27 cellular contexts compared by ENCODE assay signal in the genomic region with DNA sequence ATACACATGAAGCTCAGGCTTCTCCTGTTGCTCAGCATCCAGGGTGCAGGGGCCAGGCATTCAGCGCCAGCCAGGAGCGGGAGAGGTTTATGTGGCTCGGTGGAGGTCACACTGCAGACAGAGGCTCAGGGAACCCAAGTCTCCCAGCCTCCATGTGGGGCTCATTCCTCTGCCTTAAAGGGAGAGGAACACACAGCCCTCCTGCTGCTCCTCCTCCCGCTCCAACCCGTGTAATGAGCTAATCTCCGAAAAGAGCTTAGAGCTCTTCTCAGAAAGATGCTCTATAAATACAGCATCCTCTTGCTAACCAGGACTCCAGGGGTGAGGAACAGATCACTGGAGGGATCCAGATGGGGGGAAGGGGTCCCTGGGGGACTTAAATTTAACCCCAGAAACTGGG. TPM values are rescaled to one million over a fixed set of nuclear protein-coding genes. Genes with fewer than 3 reads are reported as not detected.
DNase-seq lines count a peak whose midpoint lies in the region; ATAC-seq and TF ChIP-seq lines count a peak whose summit lies in the region.
"Had no signal": no experiment of that assay in that cellular context is flagged by ENCODE, and none has a peak within 500 bp of the region (broad histone marks: within the 10 kb centered on the region; RNA-seq: fewer than 3 reads in every experiment).

No MANE protein-coding gene starts in this region.

- WGBS in esophagus squamous epithelium, 2 donors, result 64% methylated on average over 4 of the region's 6 CpGs; no CpG with 5 or more reads in 1 of the 2 donors

- no peaks in the 10 kb centered on the region for H4K20me1 ChIP-seq in PC-9 (ENCODE audit: insufficient read depth)

- H3K4me1 ChIP-seq in A673 (ENCODE audit: insufficient read depth, low read length, poor library complexity, severe bottlenecking), result no peaks in the 10 kb centered on the region
- H3K4me1 ChIP-seq in esophagus squamous epithelium, result no peaks in the 10 kb centered on the region
- H3K4me1 ChIP-seq in rectal smooth muscle tissue (ENCODE audit: control insufficient read depth, insufficient read depth, low read length), result peaks cover 22% of the 10 kb centered on the region
- H3K4me1 ChIP-seq in PC-9 (replicated peaks; ENCODE audit: insufficient read depth), result no peaks in the 10 kb centered on the region
- H3K4me1 ChIP-seq: A549 had no signal

- H3K36me3 ChIP-seq in A673 (ENCODE audit: insufficient read depth, low read length, poor library complexity, severe bottlenecking), result no peaks in the 10 kb centered on the region
- H3K36me3 ChIP-seq in esophagus squamous epithelium, result no peaks in the 10 kb centered on the region
- H3K36me3 ChIP-seq in rectal smooth muscle tissue (ENCODE audit: control insufficient read depth, insufficient read depth, low read length), result no peaks in the 10 kb centered on the region
- H3K36me3 ChIP-seq in PC-9 (ENCODE audit: low read depth), result no peaks in the 10 kb centered on the region
- H3K36me3 ChIP-seq: heart left ventricle had no signal

- BruUV-seq in A673 (replicated peaks; lab: Mats Ljungman, UMichigan) (no TSS peak), PC-9 (replicated peaks; lab: Mats Ljungman, UMichigan) (no TSS peak)

- intact Hi-C loops in A673 (cut with micrococcal nuclease; ENCODE audit: unreplicated experiment) (no loop called here), esophagus squamous epithelium (cut with DNase I) (no loop called here), left colon (cut with DNase I, micrococcal nuclease) (no loop called here), PC-9 (cut with micrococcal nuclease; ENCODE audit: unreplicated experiment) (no loop called here)

- H3K79me2 ChIP-seq in PC-9 (ENCODE audit: low read depth), result no peaks in the 10 kb centered on the region

- H3K9ac ChIP-seq in rectal smooth muscle tissue (ENCODE audit: low read length), result peak overlapping the region; percentile 27
- H3K9ac ChIP-seq: GM23248 had no signal

- ATAC-seq in HG03045 (IDR thresholded peaks at IDR 0.05; ENCODE audit: unreplicated experiment), result no peak
- no peak for ATAC-seq in left colon
- ATAC-seq: natural killer cell, sciatic nerve had no signal

- no peak for TF ChIP-seq POLR2A in esophagus squamous epithelium (IDR thresholded peaks at IDR 0.05)

- H3K9me3 ChIP-seq in A673 (ENCODE audit: low read depth, low read length, poor library complexity, severe bottlenecking) (no peaks in the 10 kb centered on the region), esophagus squamous epithelium (no peaks in the 10 kb centered on the region), PC-9 (ENCODE audit: insufficient read depth, low read depth) (no peaks in the 10 kb centered on the region; the same call in 1 of the 2 replicates)
- H3K9me3 ChIP-seq: A549, heart left ventricle had no signal

- POLR2A ChIA-PET in A673 (lab: Charles Lee; ENCODE audit: low non-redundant PET) (no interaction called here), PC-9 (lab: Charles Lee; ENCODE audit: unreplicated experiment) (no interaction called here)

- peaks cover 55% of the 10 kb centered on the region for H3K27me3 ChIP-seq in A673 (replicated peaks; ENCODE audit: insufficient read depth, low read depth, low read length, poor library complexity)
- H3K27me3 ChIP-seq in esophagus squamous epithelium, result peaks cover 0 to 55% (median 0%) of the 10 kb centered on the region in 4 donors
- no peaks in the 10 kb centered on the region for H3K27me3 ChIP-seq in rectal smooth muscle tissue (ENCODE audit: control insufficient read depth, insufficient read depth, low read length)
- peaks cover 84% of the 10 kb centered on the region for H3K27me3 ChIP-seq in PC-9 (ENCODE audit: insufficient read depth, low read depth)

- no peak overlapping the region for H3K4me2 ChIP-seq in PC-9
- H3K4me2 ChIP-seq: A549 had no signal

- TF ChIP-seq CTCF in A673 (conservative IDR thresholded peaks at IDR 0.05; ENCODE audit: low read depth, low read length) (no peak), esophagus squamous epithelium (IDR thresholded peaks at IDR 0.05) (no peak), coronary artery (IDR thresholded peaks at IDR 0.05) (no peak), PC-9 (conservative IDR thresholded peaks at IDR 0.05) (no peak)

- H3F3A ChIP-seq in PC-9 (ENCODE audit: insufficient read depth, low read depth), result no peaks in the 10 kb centered on the region

- DNase-seq in A673 (ENCODE audit: low spot score), result peak; percentile 19
- DNase-seq in NCI-H69 (lab: John Stamatoyannopoulos, UW), result peak; percentile 7
- DNase-seq in esophagus squamous epithelium (lab: John Stamatoyannopoulos, UW), result no peak
- DNase-seq in coronary artery (ENCODE audit: low spot score), result no peak
- no peak for DNase-seq in left colon
- DNase-seq in PC-9, result no peak
- DNase-seq: activated CD4-positive, alpha-beta T cell treated with anti-CD3 and anti-CD28 coated beads, Interleukin-2, amount 10 ng/mL, durations not matched to agents 24 days and 14 days; activated naive CD4-positive, alpha-beta T cell treated with anti-CD3 and anti-CD28 coated beads, Interleukin-2, amount 50 U/mL, for 16 hours; DMS79 treated with DMSO at 0.1 percent for 48 hours; GM23248; natural killer cell; NCI-H1436; RPMI8226; stimulated activated CD8-positive, alpha-beta memory T cell treated with anti-CD3 and anti-CD28 coated beads, Interleukin-4, amount 100 ng/mL, for 48 hours had no signal

- H3K27ac ChIP-seq in A673 (ENCODE audit: low read depth, low read length, poor library complexity, severe bottlenecking) (no peak overlapping the region), esophagus squamous epithelium (peak overlapping the region in 3 of 4 donors; percentile 57 to 80 (median 72)), rectal smooth muscle tissue (ENCODE audit: low read depth, low read length) (peak overlapping the region; percentile 89), coronary artery (peak overlapping the region in 1 of 2 donors; percentile 79), PC-9 (no peak overlapping the region)
- H3K27ac ChIP-seq: A549, GM23248, VCaP had no signal

- H2AFZ ChIP-seq in PC-9, result no peak overlapping the region
- H2AFZ ChIP-seq: GM23248 had no signal

- H3K4me3 ChIP-seq in A673 (ENCODE audit: low read depth, low read length, poor library complexity, severe bottlenecking) (no peak overlapping the region), esophagus squamous epithelium (peak overlapping the region in 1 of 4 donors; percentile 9), rectal smooth muscle tissue (ENCODE audit: low read length) (no peak overlapping the region), coronary artery (no peak overlapping the region), PC-9 (no peak overlapping the region)
- H3K4me3 ChIP-seq: A549, GM23248, heart left ventricle had no signal

- H3K9me2 ChIP-seq in PC-9 (ENCODE audit: insufficient read depth), result no peaks in the 10 kb centered on the region

- CTCF ChIA-PET in A673 (lab: Charles Lee), result no interaction called here
- CTCF ChIA-PET in PC-9 (lab: Charles Lee), result no interaction called here

RNA-seq across cellular contexts. Expression of a gene that starts 28.1 kb away (rescaled TPM):
- total RNA-seq in A673 (2021), result not detected in 2 replicates
- not detected for total RNA-seq in esophagus squamous epithelium
- total RNA-seq in left colon, result not detected
- not detected in 2 replicates for total RNA-seq in PC-9 (2021)
- total RNA-seq: activated CD4-positive, alpha-beta T cell treated with anti-CD3 and anti-CD28 coated beads, Interleukin-2, amount 10 ng/mL, durations not matched to agents 24 days and 14 days; activated T-helper 1 cell treated with anti-CD3 and anti-CD28 coated beads, Interleukin-12 subunit alpha, Interleukin-12 subunit beta, Interleukin-2, Interleukin-4 antibody, amounts not matched to agents 30 ng/mL and 10 ng/mL and 1 ng/mL, durations not matched to agents 14 hours and 24 hours and 36 hours; B cell; cardiac septum; endothelial cell of umbilical vein; GM23248; heart left ventricle; natural killer cell; NCI-H460; sciatic nerve; T-helper 2 cell treated with Interferon-gamma antibody and Interleukin-4, amounts not matched to agents 100 ng/mL and 5 ng/mL, for 36 hours; ureter had no signal

RNA-seq across cellular contexts. Expression of a gene that starts 38.0 kb away (rescaled TPM):
- not detected in 2 replicates for total RNA-seq in A673 (2021)
- not detected for total RNA-seq in esophagus squamous epithelium
- total RNA-seq in left colon, result not detected
- not detected in 2 replicates for total RNA-seq in PC-9 (2021)
- total RNA-seq: activated CD4-positive, alpha-beta T cell treated with anti-CD3 and anti-CD28 coated beads, Interleukin-2, amount 10 ng/mL, durations not matched to agents 24 days and 14 days; activated T-helper 1 cell treated with anti-CD3 and anti-CD28 coated beads, Interleukin-12 subunit alpha, Interleukin-12 subunit beta, Interleukin-2, Interleukin-4 antibody, amounts not matched to agents 30 ng/mL and 10 ng/mL and 1 ng/mL, durations not matched to agents 14 hours and 24 hours and 36 hours; B cell; endothelial cell of umbilical vein; GM23248; natural killer cell; NCI-H460; sciatic nerve; T-helper 2 cell treated with Interferon-gamma antibody and Interleukin-4, amounts not matched to agents 100 ng/mL and 5 ng/mL, for 36 hours; ureter had no signal

Comparison
In these comparisons a context has a peak if more than half of its experiments do, and no peak if none do; other contexts are left out.
1. DNase-seq: peak in A673 (single experiment) and NCI-H69 (single experiment); none in esophagus squamous epithelium (single experiment), coronary artery (single experiment), left colon (0 of 2) and PC-9 (0 of 2).
2. H3K27ac ChIP-seq: peak in esophagus squamous epithelium (3 of 4) and rectal smooth muscle tissue (single experiment); none in A673 (single experiment) and PC-9 (single experiment).